In genomic region chr1:246479061-246479460, GRCh38 we compare ENCODE assay signal across 6 cellular contexts.
"Had no signal": no experiment of that assay in that cellular context is flagged by ENCODE, and none has a peak within 500 bp of the region (broad histone marks: within the 10 kb centered on the region; RNA-seq: fewer than 3 reads in every experiment).

No MANE protein-coding gene starts in this region.

- DNase-seq: H9, HCEC 1CT, HFFc6, IMR-90 had no signal

- H3K4me3 ChIP-seq: GM23338, K562 had no signal

- H3K4me2 ChIP-seq: GM23338 had no signal

- ATAC-seq: GM23338, K562 had no signal

- H2AFZ ChIP-seq: GM23338 had no signal
